In genomic region chr1:93033785-93034184, GRCh38 we compare ENCODE assay signal across 7 cellular contexts. TPM values are rescaled to one million over a fixed set of nuclear protein-coding genes. Genes with fewer than 3 reads are reported as not detected.
DNase-seq lines count a peak whose midpoint lies in the region; ATAC-seq and TF ChIP-seq lines count a peak whose summit lies in the region.

No MANE protein-coding gene starts in this region.

- no peak overlapping the region for H4K91ac ChIP-seq in mesenchymal stem cell (ENCODE audit: low read length)

- no peak overlapping the region for H3K23ac ChIP-seq in mesenchymal stem cell (ENCODE audit: low read length in 2 of 2)

- H2AK5ac ChIP-seq in mesenchymal stem cell (ENCODE audit: low read length, severe bottlenecking) = no peak overlapping the region

- H3K9ac ChIP-seq in KMS-11 = no peak overlapping the region; the same call in 1 of the 2 replicates
- no peak overlapping the region for H3K9ac ChIP-seq in mesenchymal stem cell (ENCODE audit: low read length)
- H3K9ac ChIP-seq in endodermal cell (ENCODE audit: extremely low read depth, low read length, poor library complexity, severe bottlenecking) = no peak overlapping the region

- no peak overlapping the region for H2BK5ac ChIP-seq in mesenchymal stem cell (ENCODE audit: low read depth, low read length, poor library complexity, severe bottlenecking)

- H2BK120ac ChIP-seq in mesenchymal stem cell (ENCODE audit: low read depth, low read length) = no peak overlapping the region

- peak; percentile 47 for DNase-seq in mesenchymal stem cell
- DNase-seq in T-helper 17 cell = no peak
- DNase-seq in cortex of kidney (lab: John Stamatoyannopoulos, UW) = no peak
- no peak for DNase-seq in endodermal cell

- H2BK15ac ChIP-seq in mesenchymal stem cell (ENCODE audit: low read depth, poor library complexity, severe bottlenecking) = no peak overlapping the region

- H3K27me3 Mint-ChIP-seq in T-helper 17 cell (no peaks in the 10 kb centered on the region), endodermal cell (ENCODE audit: insufficient read depth) (no peaks in the 10 kb centered on the region)

- H3K27ac Mint-ChIP-seq in T-helper 17 cell (no peak overlapping the region), endodermal cell (no peak overlapping the region)

- H3K9me3 Mint-ChIP-seq in endodermal cell = no peaks in the 10 kb centered on the region

- H4K8ac ChIP-seq in mesenchymal stem cell (ENCODE audit: low read length) = no peak overlapping the region

- no peaks in the 10 kb centered on the region for H3K79me2 ChIP-seq in KMS-11 (ENCODE audit: insufficient read depth, low read depth)

- ATAC-seq in GM19023 (IDR thresholded peaks at IDR 0.05; ENCODE audit: unreplicated experiment) (peak; percentile 84), HG02588 (IDR thresholded peaks at IDR 0.05; ENCODE audit: unreplicated experiment) (peak; percentile 92), T-helper 17 cell (no peak)

- no peaks in the 10 kb centered on the region for H4K20me1 ChIP-seq in KMS-11 (ENCODE audit: insufficient read depth)

- peak overlapping the region; percentile 61; the same call in 1 of the 2 replicates for H3K4me2 ChIP-seq in KMS-11
- no peak overlapping the region for H3K4me2 ChIP-seq in mesenchymal stem cell (ENCODE audit: low read length, poor library complexity, severe bottlenecking)

- no peaks in the 10 kb centered on the region for H3K36me3 ChIP-seq in KMS-11 (ENCODE audit: insufficient read depth)
- no peaks in the 10 kb centered on the region for H3K36me3 ChIP-seq in mesenchymal stem cell (ENCODE audit: control insufficient read depth in 1 of 2, insufficient read depth in 2 of 2, low read depth in 1 of 2, low read length in 2 of 2)
- no peaks in the 10 kb centered on the region for H3K36me3 ChIP-seq in endodermal cell (ENCODE audit: control insufficient read depth, insufficient read depth, low read length)

- H3K4me1 ChIP-seq in KMS-11 (ENCODE audit: low read depth, poor library complexity, severe bottlenecking) = peaks cover 57% of the 10 kb centered on the region
- H3K4me1 ChIP-seq in mesenchymal stem cell (ENCODE audit: control insufficient read depth, insufficient read depth, low read depth, low read length) = no peaks in the 10 kb centered on the region
- H3K4me1 ChIP-seq in endodermal cell (ENCODE audit: control insufficient read depth, insufficient read depth, low read length) = no peaks in the 10 kb centered on the region

- no peaks in the 10 kb centered on the region for H3K36me3 Mint-ChIP-seq in T-helper 17 cell (ENCODE audit: low read depth)
- no peaks in the 10 kb centered on the region for H3K36me3 Mint-ChIP-seq in endodermal cell (ENCODE audit: low read depth)

- no peak overlapping the region for H2BK12ac ChIP-seq in mesenchymal stem cell (ENCODE audit: low read length in 2 of 2)

- TF ChIP-seq CTCF in KMS-11 (conservative IDR thresholded peaks at IDR 0.05; ENCODE audit: low read depth, low read length) (no peak), endodermal cell (conservative IDR thresholded peaks at IDR 0.05) (no peak)

- H3K27me3 ChIP-seq in KMS-11 (ENCODE audit: insufficient read depth, low read depth) (no peaks in the 10 kb centered on the region), mesenchymal stem cell (ENCODE audit: control insufficient read depth in 1 of 2, insufficient read depth in 1 of 2, low read length in 2 of 2) (peaks cover 5 to 11% of the 10 kb centered on the region in 2 experiments), endodermal cell (ENCODE audit: control insufficient read depth, insufficient read depth, low read length, poor library complexity, severe bottlenecking) (peaks cover 5% of the 10 kb centered on the region)

- H3K27ac ChIP-seq in KMS-11 (peak overlapping the region; percentile 40; the same call in 1 of the 2 replicates), mesenchymal stem cell (ENCODE audit: low read length, poor library complexity, severe bottlenecking) (no peak overlapping the region), endodermal cell (ENCODE audit: low read depth, low read length) (no peak overlapping the region)

- no peak overlapping the region for H3K4me3 Mint-ChIP-seq in T-helper 17 cell
- H3K4me3 Mint-ChIP-seq in endodermal cell = no peak overlapping the region

- H3K4me3 ChIP-seq in KMS-11 (IDR thresholded peaks at IDR 0.05; ENCODE audit: insufficient read depth, low read depth, low read length) (no peak overlapping the region), mesenchymal stem cell (ENCODE audit: insufficient read depth in 1 of 2, low read depth in 1 of 2, low read length in 2 of 2) (no peak overlapping the region), endodermal cell (ENCODE audit: low read length) (no peak overlapping the region)

- H2AFZ ChIP-seq in KMS-11 (ENCODE audit: low read depth) (peak overlapping the region; percentile 34; the same call in 1 of the 2 replicates), mesenchymal stem cell (ENCODE audit: low read depth, low read length) (no peak overlapping the region)

- no peak overlapping the region for H3K4ac ChIP-seq in mesenchymal stem cell (ENCODE audit: low read depth in 1 of 2, low read length in 2 of 2)

- H3K9me3 ChIP-seq in mesenchymal stem cell (ENCODE audit: control insufficient read depth, low read length) (no peaks in the 10 kb centered on the region), T-helper 17 cell (ENCODE audit: control insufficient read depth, low read length, poor library complexity, severe bottlenecking) (no peaks in the 10 kb centered on the region), endodermal cell (ENCODE audit: control insufficient read depth, low read length) (no peaks in the 10 kb centered on the region)

- H3K79me1 ChIP-seq in mesenchymal stem cell (replicated peaks; ENCODE audit: low read length, poor library complexity, severe bottlenecking) = no peaks in the 10 kb centered on the region

- H3K18ac ChIP-seq in mesenchymal stem cell (ENCODE audit: low read depth in 1 of 2, low read length in 2 of 2) = no peak overlapping the region

- no peak overlapping the region for H3K14ac ChIP-seq in mesenchymal stem cell (ENCODE audit: low read length in 2 of 2)

- WGBS in mesenchymal stem cell = 100% methylated on average over 1 of the region's 3 CpGs
- 85 to 100% methylated on average over 1 to 2 of the region's 3 CpGs for WGBS in endodermal cell (ENCODE audit: insufficient coverage in 1 of 2, insufficient read length in 1 of 2), 2 experiments

- peaks cover 7% of the 10 kb centered on the region for H3K4me1 Mint-ChIP-seq in T-helper 17 cell
- H3K4me1 Mint-ChIP-seq in endodermal cell = peaks cover 5% of the 10 kb centered on the region

RNA-seq across cellular contexts. Expression of gene MTF2, which starts 45.3 kb away (rescaled TPM):
- polyA plus RNA-seq in mesenchymal stem cell (2013, experiment 1 of 2) = 21.0 TPM
- polyA plus RNA-seq in mesenchymal stem cell (2013, experiment 2 of 2) = 21.0 TPM
- 10 to 100 TPM; 37.7 to 42.4 TPM for total RNA-seq in T-helper 17 cell
- total RNA-seq in endodermal cell = 100 to 1,000 TPM in 1 of 2 donors, 10 to 100 TPM in 1; 85.0 to 103 TPM
- polyA plus RNA-seq in endodermal cell (2013, experiment 1 of 2) = 59.7 TPM
- polyA plus RNA-seq in endodermal cell (2013, experiment 2 of 2) = 59.7 TPM
